ENCODE assay signal across 13 cellular contexts in the genomic region with DNA sequence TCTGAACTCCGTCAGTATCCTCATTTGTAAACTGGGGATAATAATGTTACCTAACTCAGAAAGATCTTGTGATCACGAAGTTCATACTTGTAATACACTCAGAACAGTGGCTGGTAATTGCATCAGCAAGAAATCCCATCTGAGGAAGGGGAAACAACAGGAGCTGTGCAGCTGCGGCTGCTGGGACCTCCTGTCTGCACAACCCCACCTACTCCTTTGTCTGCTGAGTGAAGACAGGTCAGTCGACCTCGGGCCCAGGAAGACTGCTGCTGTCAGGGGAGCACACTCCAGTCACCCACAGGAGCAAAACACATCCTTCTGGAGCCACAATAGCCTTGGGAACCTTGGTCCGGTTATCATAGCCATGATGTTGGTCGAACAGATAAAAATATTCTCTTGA.
"Had no signal": no experiment of that assay in that cellular context is flagged by ENCODE, and none has a peak within 500 bp of the region (broad histone marks: within the 10 kb centered on the region; RNA-seq: fewer than 3 reads in every experiment).

No MANE protein-coding gene starts in this region.

- H3K36me3 ChIP-seq: breast epithelium, heart right ventricle, right atrium auricular region, thyroid gland had no signal

- ATAC-seq: heart right ventricle, left cardiac atrium had no signal

- H3K9me3 ChIP-seq: breast epithelium, heart right ventricle, right atrium auricular region, thyroid gland had no signal

- H3K4me3 Mint-ChIP-seq: activated CD4-positive, alpha-beta memory T cell treated with anti-CD3 and anti-CD28 coated beads for 36 hours; activated T-helper 1 cell treated with anti-CD3 and anti-CD28 coated beads, Interleukin-12 subunit alpha, Interleukin-12 subunit beta, Interleukin-2, Interleukin-4 antibody, amounts not matched to agents 30 ng/mL and 10 ng/mL and 1 ng/mL, durations not matched to agents 14 hours and 24 hours and 36 hours had no signal

- H3K27ac Mint-ChIP-seq: activated CD4-positive, alpha-beta memory T cell treated with anti-CD3 and anti-CD28 coated beads for 36 hours; activated T-helper 1 cell treated with anti-CD3 and anti-CD28 coated beads, Interleukin-12 subunit alpha, Interleukin-12 subunit beta, Interleukin-2, Interleukin-4 antibody, amounts not matched to agents 30 ng/mL and 10 ng/mL and 1 ng/mL, durations not matched to agents 14 hours and 24 hours and 36 hours had no signal

- H3K27me3 ChIP-seq: breast epithelium, dorsolateral prefrontal cortex, right atrium auricular region, thyroid gland had no signal

- H3K4me1 ChIP-seq: breast epithelium, right atrium auricular region, thyroid gland had no signal

- H3K27ac ChIP-seq: breast epithelium, heart right ventricle, right atrium auricular region, thyroid gland had no signal

- DNase-seq: activated CD4-positive, alpha-beta memory T cell treated with anti-CD3 and anti-CD28 coated beads for 36 hours; activated naive CD4-positive, alpha-beta T cell; aorta; dorsolateral prefrontal cortex; heart right ventricle; left cardiac atrium; posterior cingulate gyrus; small intestine; SW 1271; thyroid gland had no signal

- H3K36me3 Mint-ChIP-seq: activated CD4-positive, alpha-beta memory T cell treated with anti-CD3 and anti-CD28 coated beads for 36 hours had no signal

- H3K9me3 Mint-ChIP-seq: activated CD4-positive, alpha-beta memory T cell treated with anti-CD3 and anti-CD28 coated beads for 36 hours; activated T-helper 1 cell treated with anti-CD3 and anti-CD28 coated beads, Interleukin-12 subunit alpha, Interleukin-12 subunit beta, Interleukin-2, Interleukin-4 antibody, amounts not matched to agents 30 ng/mL and 10 ng/mL and 1 ng/mL, durations not matched to agents 14 hours and 24 hours and 36 hours had no signal

- H3K4me3 ChIP-seq: breast epithelium, dorsolateral prefrontal cortex, heart right ventricle, right atrium auricular region, thyroid gland had no signal
